Comparison of ENCODE assay signal across 16 cellular contexts in genomic region chr1:239493736-239494285, GRCh38.
DNase-seq lines count a peak whose midpoint lies in the region; TF ChIP-seq lines count a peak whose summit lies in the region.
"Had no signal": no experiment of that assay in that cellular context is flagged by ENCODE, and none has a peak within 500 bp of the region (broad histone marks: within the 10 kb centered on the region; RNA-seq: fewer than 3 reads in every experiment).

No MANE protein-coding gene starts in this region.

- H3K4me1 Mint-ChIP-seq in HFFc6 (ENCODE audit: low read depth) (no peaks in the 10 kb centered on the region; the same call in 1 of the 2 replicates), endodermal cell (no peaks in the 10 kb centered on the region)
- H3K4me1 Mint-ChIP-seq: GM23338 had no signal

- H3K9me3 Mint-ChIP-seq in HFFc6 (peaks cover 26% of the 10 kb centered on the region), endodermal cell (peaks cover 5% of the 10 kb centered on the region)
- H3K9me3 Mint-ChIP-seq: CD4-positive, alpha-beta T cell had no signal

- H3K36me3 Mint-ChIP-seq in HFFc6 (ENCODE audit: low read depth) (no peaks in the 10 kb centered on the region; the same call in 1 of the 2 replicates), endodermal cell (ENCODE audit: low read depth) (no peaks in the 10 kb centered on the region)

- WGBS in endodermal cell (ENCODE audit: insufficient coverage in 1 of 2, insufficient read length in 1 of 2), 2 experiments = 87% methylated on average over 1 of the region's 1 CpG; no CpG with 5 or more reads in 1 of the 2 experiments

- no peaks in the 10 kb centered on the region for H3K36me3 ChIP-seq in endodermal cell (ENCODE audit: control insufficient read depth, insufficient read depth, low read length)

- peak; percentile 54 for DNase-seq in HFFc6
- peak; percentile 10 for DNase-seq in HS-5 (ENCODE audit: low read depth)
- DNase-seq in NCI-H226 = peak; percentile 28
- peak; percentile 29 for DNase-seq in iris pigment epithelial cell (ENCODE audit: low read depth)
- DNase-seq in SHP77 treated with DMSO at 0.1 percent for 48 hours (lab: John Stamatoyannopoulos, UW) = no peak
- no peak for DNase-seq in G401 (ENCODE audit: low spot score)
- DNase-seq in endodermal cell = no peak
- DNase-seq: ACHN; Caco-2; CD4-positive, alpha-beta T cell; GF-D8; HCEC 1CT; IMR-90 had no signal

- in situ Hi-C loops in G401 (cut with HindIII; ENCODE audit: low sequenced_read_pairs) = no loop called here

- TF ChIP-seq CTCF in HFFc6 (IDR thresholded peaks at IDR 0.05) (no peak), endodermal cell (conservative IDR thresholded peaks at IDR 0.05) (no peak)

- no peak overlapping the region for H3K27ac ChIP-seq in endodermal cell (ENCODE audit: low read depth, low read length)
- H3K27ac ChIP-seq: C4-2B had no signal

- no peaks in the 10 kb centered on the region for H3K27me3 ChIP-seq in endodermal cell (ENCODE audit: control insufficient read depth, insufficient read depth, low read length, poor library complexity, severe bottlenecking)

- peaks cover 7% of the 10 kb centered on the region for H3K9me3 ChIP-seq in endodermal cell (ENCODE audit: control insufficient read depth, low read length)
- H3K9me3 ChIP-seq: Caco-2 had no signal

- H3K4me3 ChIP-seq in endodermal cell (ENCODE audit: low read length) = no peak overlapping the region
- H3K4me3 ChIP-seq: GM23338, K562 had no signal

- H3K4me3 Mint-ChIP-seq in HFFc6 = no peak overlapping the region
- H3K4me3 Mint-ChIP-seq in endodermal cell = no peak overlapping the region
- H3K4me3 Mint-ChIP-seq: CD4-positive, alpha-beta T cell; GM23338 had no signal

- H3K4me1 ChIP-seq in endodermal cell (ENCODE audit: control insufficient read depth, insufficient read depth, low read length) = no peaks in the 10 kb centered on the region
- H3K4me1 ChIP-seq: Caco-2 had no signal

- H3K9ac ChIP-seq in endodermal cell (ENCODE audit: extremely low read depth, low read length, poor library complexity, severe bottlenecking) = no peak overlapping the region

- H3K27ac Mint-ChIP-seq in HFFc6 (no peak overlapping the region; the same call in 1 of the 2 replicates), endodermal cell (no peak overlapping the region)
- H3K27ac Mint-ChIP-seq: CD4-positive, alpha-beta T cell; GM23338 had no signal

- H3K27me3 Mint-ChIP-seq in HFFc6 (ENCODE audit: insufficient read depth) (no peaks in the 10 kb centered on the region), endodermal cell (ENCODE audit: insufficient read depth) (no peaks in the 10 kb centered on the region)
- H3K27me3 Mint-ChIP-seq: CD4-positive, alpha-beta T cell had no signal

Comparison
In these comparisons a context has a peak if more than half of its experiments do, and no peak if none do; other contexts are left out.
1. DNase-seq: peak in HFFc6 (single experiment), HS-5 (single experiment), NCI-H226 (single experiment) and iris pigment epithelial cell (single experiment); none in SHP77 treated with DMSO at 0.1 percent for 48 hours (single experiment), G401 (single experiment) and endodermal cell (single experiment).